In the genomic region with DNA sequence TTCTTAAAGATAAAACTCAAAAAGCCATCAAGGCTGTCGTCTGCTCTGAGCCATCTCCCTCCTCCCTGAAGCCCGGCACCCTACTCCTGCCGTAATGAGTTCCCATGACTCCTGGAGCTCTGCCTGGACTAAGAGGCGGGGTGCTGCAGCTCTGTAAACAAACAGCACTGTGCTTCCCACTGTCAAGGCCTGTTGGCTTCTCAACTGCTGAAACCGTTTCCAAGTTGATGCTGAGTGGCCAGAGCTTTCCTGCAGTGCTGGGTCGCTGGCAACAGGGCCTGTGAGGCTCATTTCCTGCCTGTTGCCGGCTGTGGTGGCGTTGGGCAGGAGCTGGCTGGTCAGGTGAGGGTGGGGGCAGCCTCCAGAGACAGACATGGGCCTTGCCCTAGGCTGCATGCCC, we compare ENCODE assay signal across 8 cellular contexts. TPM values are rescaled to one million over a fixed set of nuclear protein-coding genes. Genes with fewer than 3 reads are reported as not detected.
A peak's percentile ranks its signal among the peaks of the same experiment; 100 is the strongest.
DNase-seq lines count a peak whose midpoint lies in the region; ATAC-seq, FAIRE-seq and TF ChIP-seq lines count a peak whose summit lies in the region.

No MANE protein-coding gene starts in this region.

- peaks cover 63 to 97% (median 83%) of the 10 kb centered on the region in 11 experiments for H4K20me1 ChIP-seq in BLaER1 treated with 17β-estradiol and CSF1 and Interleukin-3, amounts not matched to agents 10 nM and 100 nM
- H4K20me1 ChIP-seq in endothelial cell of umbilical vein (replicated peaks; ENCODE audit: control insufficient read depth, extremely low read depth, insufficient read depth, low read length) = no peaks in the 10 kb centered on the region

- H3K9ac ChIP-seq in BLaER1 treated with 17β-estradiol and CSF1 and Interleukin-3, amounts not matched to agents 10 nM and 100 nM = peak overlapping the region; percentile 14 to 66 (median 49); a peak in 19 of 22 replicates
- H3K9ac ChIP-seq in endothelial cell of umbilical vein (replicated peaks; ENCODE audit: extremely low read depth, insufficient read depth, low read length) = no peak overlapping the region

- H3K4me3 ChIP-seq in BLaER1 treated with 17β-estradiol and CSF1 and Interleukin-3, amounts not matched to agents 10 nM and 100 nM = no peak overlapping the region
- H3K4me3 ChIP-seq in endothelial cell of umbilical vein (replicated peaks in 1 of 3; ENCODE audit: insufficient read depth in 1 of 3, low read depth in 1 of 3, low read length in 3 of 3) (no peak overlapping the region), neutrophil (ENCODE audit: low read depth in 1 of 2, low read length in 1 of 2) (no peak overlapping the region)

- no peak overlapping the region for H3K4me3 Mint-ChIP-seq in stimulated activated naive B cell treated with anti-CD40 and anti-IgM and Interleukin-4, amounts not matched to agents 10 μg/mL and 1 μg/mL and 100 μg/mL, for 72 hours

- intact Hi-C loops in endothelial cell of umbilical vein (cut with micrococcal nuclease) = no loop called here

- H3K4me1 Mint-ChIP-seq in stimulated activated naive B cell treated with anti-CD40 and anti-IgM and Interleukin-4, amounts not matched to agents 10 μg/mL and 1 μg/mL and 100 μg/mL, for 72 hours = peaks cover 27 to 33% of the 10 kb centered on the region in 2 donors

- no TSS peak for BruUV-seq in endothelial cell of umbilical vein (replicated peaks; lab: Mats Ljungman, UMichigan)

- FAIRE-seq in endothelial cell of umbilical vein (lab: Jason Lieb, UNC) = peak; percentile 70

- dilution Hi-C loops in endothelial cell of umbilical vein (cut with MboI; ENCODE audit: extremely low pct_ligation_motif_present, low sequenced_read_pairs) = no loop called here

- peaks cover 30 to 38% of the 10 kb centered on the region in 2 donors for H3K36me3 Mint-ChIP-seq in stimulated activated naive B cell treated with anti-CD40 and anti-IgM and Interleukin-4, amounts not matched to agents 10 μg/mL and 1 μg/mL and 100 μg/mL, for 72 hours

- TF ChIP-seq POLR2A in endothelial cell of umbilical vein (IDR thresholded peaks at IDR 0.05; ENCODE audit: low read depth, low read length) = no peak

- POLR2A ChIA-PET in endothelial cell of umbilical vein (lab: Charles Lee) = no interaction called here

- H3K27ac Mint-ChIP-seq in stimulated activated naive B cell treated with anti-CD40 and anti-IgM and Interleukin-4, amounts not matched to agents 10 μg/mL and 1 μg/mL and 100 μg/mL, for 72 hours = no peak overlapping the region

- H2AFZ ChIP-seq in endothelial cell of umbilical vein (ENCODE audit: low read depth, low read length) = no peak overlapping the region

- H3K9me3 ChIP-seq in BLaER1 treated with 17β-estradiol and CSF1 and Interleukin-3, amounts not matched to agents 10 nM and 100 nM (replicated peaks in 1 of 11) = no peaks in the 10 kb centered on the region
- H3K9me3 ChIP-seq in endothelial cell of umbilical vein (replicated peaks; ENCODE audit: control insufficient read depth, insufficient read depth, low read length) (no peaks in the 10 kb centered on the region), neutrophil (no peaks in the 10 kb centered on the region)

- ATAC-seq in HG03439 (IDR thresholded peaks at IDR 0.05; ENCODE audit: unreplicated experiment) (no peak), HG03025 (IDR thresholded peaks at IDR 0.05; ENCODE audit: low FRiP score, unreplicated experiment) (no peak)
- ATAC-seq in stimulated activated naive B cell treated with anti-CD40 and anti-IgM and Interleukin-4, amounts not matched to agents 10 μg/mL and 1 μg/mL and 100 μg/mL, for 72 hours (replicated peaks) = no peak

- peaks cover 6% of the 10 kb centered on the region for H3K79me2 ChIP-seq in endothelial cell of umbilical vein (ENCODE audit: control insufficient read depth, insufficient read depth, low read length)

- TF ChIP-seq CTCF in endothelial cell of umbilical vein (IDR thresholded peaks at IDR 0.05; ENCODE audit: extremely low read depth in 1 of 2, insufficient read depth in 1 of 2, low read depth in 1 of 2, low read length in 2 of 2) (no peak), neutrophil (IDR thresholded peaks at IDR 0.05) (no peak)

- H3K27me3 ChIP-seq in BLaER1 treated with 17β-estradiol and CSF1 and Interleukin-3, amounts not matched to agents 10 nM and 100 nM = no peaks in the 10 kb centered on the region
- no peaks in the 10 kb centered on the region for H3K27me3 ChIP-seq in endothelial cell of umbilical vein (ENCODE audit: control insufficient read depth in 2 of 2, insufficient read depth in 2 of 2, low read length in 2 of 2)
- H3K27me3 ChIP-seq in neutrophil = no peaks in the 10 kb centered on the region

- peak overlapping the region in 6 of 11 experiments; percentile 6 to 55 (median 28); a peak in 10 of 22 replicates for H3K27ac ChIP-seq in BLaER1 treated with 17β-estradiol and CSF1 and Interleukin-3, amounts not matched to agents 10 nM and 100 nM
- no peak overlapping the region for H3K27ac ChIP-seq in endothelial cell of umbilical vein (ENCODE audit: insufficient read depth, low read depth, low read length)
- peak overlapping the region; percentile 54 for H3K27ac ChIP-seq in neutrophil

- H3K36me3 ChIP-seq in BLaER1 treated with 17β-estradiol and CSF1 and Interleukin-3, amounts not matched to agents 10 nM and 100 nM = peaks cover 34 to 93% (median 59%) of the 10 kb centered on the region in 11 experiments
- H3K36me3 ChIP-seq in endothelial cell of umbilical vein (ENCODE audit: control insufficient read depth in 2 of 2, extremely low read depth in 1 of 2, insufficient read depth in 2 of 2, low read length in 2 of 2) = peaks cover 0 to 20% of the 10 kb centered on the region in 2 experiments
- H3K36me3 ChIP-seq in neutrophil = peaks cover 83% of the 10 kb centered on the region

- no peaks in the 10 kb centered on the region for H3K9me3 Mint-ChIP-seq in stimulated activated naive B cell treated with anti-CD40 and anti-IgM and Interleukin-4, amounts not matched to agents 10 μg/mL and 1 μg/mL and 100 μg/mL, for 72 hours

- peak overlapping the region; percentile 43 to 74 (median 65) for H3K4me2 ChIP-seq in BLaER1 treated with 17β-estradiol and CSF1 and Interleukin-3, amounts not matched to agents 10 nM and 100 nM
- H3K4me2 ChIP-seq in endothelial cell of umbilical vein (ENCODE audit: insufficient read depth, low read length) = no peak overlapping the region

- CTCF ChIA-PET in endothelial cell of umbilical vein (lab: Charles Lee) = interaction anchor here (2.4 to 7.0 kb wide), 2 partner anchors 14 to 56 kb away, joined by 6 to 127 read pairs; no protein-coding TSS in a partner anchor

- H3K27me3 Mint-ChIP-seq in stimulated activated naive B cell treated with anti-CD40 and anti-IgM and Interleukin-4, amounts not matched to agents 10 μg/mL and 1 μg/mL and 100 μg/mL, for 72 hours = no peaks in the 10 kb centered on the region

- no peaks in the 10 kb centered on the region for H3K9me1 ChIP-seq in endothelial cell of umbilical vein (replicated peaks; ENCODE audit: control insufficient read depth, extremely low read depth, insufficient read depth, low read length)

- DNase-seq in NCI-H2196 treated with DMSO at 0.1 percent for 48 hours (lab: John Stamatoyannopoulos, UW; ENCODE audit: unreplicated experiment) (peak; percentile 94), endothelial cell of umbilical vein (ENCODE audit: low read depth, low spot score) (peak; percentile 59), epidermal melanocyte (ENCODE audit: insufficient read length, low spot score) (no peak)
- no peak for DNase-seq in stimulated activated naive B cell treated with anti-CD40 and anti-IgM and Interleukin-4, amounts not matched to agents 10 μg/mL and 1 μg/mL and 100 μg/mL, for 72 hours

- H3K4me1 ChIP-seq in BLaER1 treated with 17β-estradiol and CSF1 and Interleukin-3, amounts not matched to agents 10 nM and 100 nM = peaks cover 65 to 89% (median 82%) of the 10 kb centered on the region in 10 experiments
- H3K4me1 ChIP-seq in endothelial cell of umbilical vein (ENCODE audit: control insufficient read depth, extremely low read depth, insufficient read depth, low read length) (peaks cover 10% of the 10 kb centered on the region), neutrophil (ENCODE audit: control insufficient read depth in 1 of 2, insufficient read depth in 1 of 2, low read depth in 1 of 2, low read length in 1 of 2) (peaks cover 18 to 21% of the 10 kb centered on the region in 2 experiments)

TF ChIP-seq in endothelial cell of umbilical vein, 7 proteins besides CTCF, POLR2A, EP300 and RAD21 (continues in another document):
- TF ChIP-seq EZH2 (IDR thresholded peaks at IDR 0.05; ENCODE audit: borderline replicate concordance, low read depth, low read length, severe bottlenecking) = no peak
- TF ChIP-seq POLR2AphosphoS5 (IDR thresholded peaks at IDR 0.05; ENCODE audit: insufficient read depth, low read depth, low read length) = no peak
- TF ChIP-seq MYC (IDR thresholded peaks at IDR 0.05; ENCODE audit: low read depth, low read length) = no peak

RNA-seq across cellular contexts. Expression of gene ISYNA1, which starts 26.7 kb away (rescaled TPM):
- 70.2 and 74.1 TPM in 2 replicates for total RNA-seq in endothelial cell of umbilical vein
- 69.0 and 85.0 TPM in 2 replicates for polyA plus RNA-seq in endothelial cell of umbilical vein
- polyA plus RNA-seq in endothelial cell of umbilical vein (2011; cell fraction: cytosol; rRNA removed) = 32.0 and 38.7 TPM in 2 replicates
- 145 and 173 TPM in 2 replicates for polyA plus RNA-seq in endothelial cell of umbilical vein (2011; cell fraction: nucleus; rRNA removed)
- polyA plus RNA-seq in endothelial cell of umbilical vein (2012) = 38.7 and 63.2 TPM in 2 replicates
- 26.2 and 34.8 TPM in 2 replicates for polyA minus RNA-seq in endothelial cell of umbilical vein
- polyA minus RNA-seq in endothelial cell of umbilical vein (2011; cell fraction: cytosol; rRNA and poly(A)+ RNA removed) = not detected
- 12.2 and 26.3 TPM in 2 replicates for polyA minus RNA-seq in endothelial cell of umbilical vein (2011; cell fraction: nucleus; rRNA and poly(A)+ RNA removed)

RNA-seq across cellular contexts. Expression of gene SSBP4, which starts 45.4 kb away (rescaled TPM):
- 140 and 151 TPM in 2 replicates for total RNA-seq in endothelial cell of umbilical vein
- 89.6 and 116 TPM in 2 replicates for polyA plus RNA-seq in endothelial cell of umbilical vein
- 43.5 and 75.7 TPM in 2 replicates for polyA plus RNA-seq in endothelial cell of umbilical vein (2011; cell fraction: cytosol; rRNA removed)
- polyA plus RNA-seq in endothelial cell of umbilical vein (2011; cell fraction: nucleus; rRNA removed) = 116 and 121 TPM in 2 replicates
- polyA plus RNA-seq in endothelial cell of umbilical vein (2012) = 50.5 and 101 TPM in 2 replicates
- polyA minus RNA-seq in endothelial cell of umbilical vein = 12.7 and 21.8 TPM in 2 replicates
- 32.1 TPM for polyA minus RNA-seq in endothelial cell of umbilical vein (2011; cell fraction: cytosol; rRNA and poly(A)+ RNA removed)
- 27.4 and 63.5 TPM in 2 replicates for polyA minus RNA-seq in endothelial cell of umbilical vein (2011; cell fraction: nucleus; rRNA and poly(A)+ RNA removed)

RNA-seq across cellular contexts. Expression of gene ELL, which starts 57.2 kb away (rescaled TPM):
- 15.5 and 18.2 TPM in 2 replicates for total RNA-seq in endothelial cell of umbilical vein
- polyA plus RNA-seq in endothelial cell of umbilical vein = 9.9 and 13.4 TPM in 2 replicates
- polyA plus RNA-seq in endothelial cell of umbilical vein (2011; cell fraction: cytosol; rRNA removed) = 6.0 and 8.9 TPM in 2 replicates
- 17.1 and 19.4 TPM in 2 replicates for polyA plus RNA-seq in endothelial cell of umbilical vein (2011; cell fraction: nucleus; rRNA removed)
- polyA plus RNA-seq in endothelial cell of umbilical vein (2012) = 8.3 and 9.7 TPM in 2 replicates
- 8.3 and 11.7 TPM in 2 replicates for polyA minus RNA-seq in endothelial cell of umbilical vein
- 7.1 TPM for polyA minus RNA-seq in endothelial cell of umbilical vein (2011; cell fraction: cytosol; rRNA and poly(A)+ RNA removed)
- polyA minus RNA-seq in endothelial cell of umbilical vein (2011; cell fraction: nucleus; rRNA and poly(A)+ RNA removed) = 11.2 and 18.2 TPM in 2 replicates

Comparison
In these comparisons a context has a peak if more than half of its experiments do, and no peak if none do; other contexts are left out.
1. DNase-seq: peak in NCI-H2196 treated with DMSO at 0.1 percent for 48 hours (single experiment) and endothelial cell of umbilical vein (single experiment); none in stimulated activated naive B cell treated with anti-CD40 and anti-IgM and Interleukin-4, amounts not matched to agents 10 μg/mL and 1 μg/mL and 100 μg/mL, for 72 hours (single experiment) and epidermal melanocyte (single experiment).